25 cellular contexts compared by ENCODE assay signal in the genomic region with DNA sequence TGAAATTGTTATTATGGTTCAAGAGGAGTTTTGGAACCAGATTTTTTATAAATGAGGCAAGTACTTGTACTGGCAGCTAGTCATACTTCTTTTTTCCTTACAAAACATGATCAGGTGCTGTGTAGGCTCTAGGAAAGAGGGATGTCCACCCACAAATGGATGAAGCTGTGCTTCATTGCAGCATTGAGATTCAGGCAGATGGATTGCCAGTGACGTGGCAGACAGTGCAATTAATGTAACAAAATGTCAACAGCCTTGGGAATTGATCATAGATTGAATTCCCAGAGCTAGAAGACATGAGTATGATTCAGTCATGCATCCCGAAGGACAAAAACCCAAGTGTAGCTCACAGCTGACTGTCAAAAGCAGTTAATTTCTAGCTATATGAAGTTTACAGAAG.
"Had no signal": no experiment of that assay in that cellular context is flagged by ENCODE, and none has a peak within 500 bp of the region (broad histone marks: within the 10 kb centered on the region; RNA-seq: fewer than 3 reads in every experiment).

No MANE protein-coding gene starts in this region.

- H3K27ac ChIP-seq: breast epithelium, Peyer's patch, SJSA1 had no signal

- H3K4me3 ChIP-seq: breast epithelium, Peyer's patch, SJSA1 had no signal

- H3K36me3 ChIP-seq: breast epithelium, Peyer's patch had no signal

- H3K27me3 ChIP-seq: breast epithelium, Peyer's patch had no signal

- ATAC-seq: activated CD8-positive, alpha-beta memory T cell treated with anti-CD3 and anti-CD28 coated beads, Interleukin-2, amount 10 ng/mL, durations not matched to agents 7 days and 5 days; SK-N-SH treated with all-trans-retinoic acid at 6 μM for 48 hours; WTC11 had no signal

- H3K4me1 ChIP-seq: breast epithelium, Peyer's patch had no signal

- H3K9me3 ChIP-seq: breast epithelium, Peyer's patch, SJSA1 had no signal

- DNase-seq: activated CD4-positive, alpha-beta T cell treated with anti-CD3 and anti-CD28 coated beads for 48 hours; activated CD4-positive, alpha-beta T cell treated with anti-CD3 and anti-CD28 coated beads, Interleukin-2, amount 50 U/mL, for 4 hours; activated CD4-positive, CD25-positive, alpha-beta regulatory T cell treated with anti-CD3 and anti-CD28 coated beads, Interleukin-2, amount 50 U/mL, for 72 hours; activated CD8-positive, alpha-beta memory T cell treated with anti-CD3 and anti-CD28 coated beads, Interleukin-2, amount 10 ng/mL, durations not matched to agents 7 days and 5 days; activated effector memory CD4-positive, alpha-beta T cell treated with Interleukin-2 at 50 U/mL for 16 hours; activated naive CD4-positive, alpha-beta T cell; activated T-cell treated with anti-CD3 and anti-CD28 coated beads, Interleukin-2, amount 50 U/mL, for 24 hours; aorta; MM.1S; NCI-H1105; NCI-H1436; NCI-H1694 treated with DMSO at 0.1 percent for 48 hours; NCI-H2029 treated with DMSO at 0.1 percent for 48 hours; NCI-H345; NCI-H510A; NCI-H526 treated with DMSO at 0.1 percent for 48 hours; NCI-H82; OCI-M1; Peyer's patch; SHP77; SW 1271 had no signal
